In the genomic region with DNA sequence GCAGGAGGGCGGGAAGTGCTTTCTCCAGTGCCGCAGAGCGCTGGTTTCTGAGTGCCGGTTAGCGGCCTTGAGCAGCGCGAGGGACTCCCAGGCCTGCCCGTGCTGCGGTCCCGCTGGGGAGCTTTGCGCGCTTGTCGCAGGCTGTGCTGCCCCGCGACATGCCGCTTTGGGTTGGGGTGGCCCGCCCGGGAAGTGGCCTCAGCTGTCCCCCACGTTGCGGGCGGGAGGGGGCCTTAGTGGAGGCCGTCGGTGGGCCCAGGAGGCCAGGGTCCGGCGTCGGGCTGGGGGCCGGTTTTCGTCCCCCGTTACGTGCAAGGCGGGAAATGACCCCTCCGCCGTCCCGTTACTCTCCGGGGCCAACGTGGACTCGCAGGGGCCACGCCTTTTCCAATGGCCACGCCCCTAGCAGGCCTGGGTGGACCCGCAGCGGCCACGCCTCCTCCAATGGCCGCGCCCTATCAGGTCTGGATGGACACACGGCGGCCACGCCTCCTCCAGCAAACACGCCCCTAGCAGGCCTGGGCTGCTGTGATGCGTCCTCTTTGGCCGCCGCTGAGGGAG, we compare ENCODE assay signal across 1 cellular context.
TF ChIP-seq lines count a peak whose summit lies in the region.

No MANE protein-coding gene starts in this region.

TF ChIP-seq in HepG2, 621 proteins besides CTCF, POLR2A, EP300 and RAD21 (continued from another document and continues in another):
- TF ChIP-seq TCF12 (IDR thresholded peaks at IDR 0.05) (no peak), TCF12 (CRISPR knock-in tag; IDR thresholded peaks at IDR 0.05) (peak; percentile 21; the same call in 1 of the 2 replicates), DR1 (CRISPR knock-in tag; IDR thresholded peaks at IDR 0.05) (peak; percentile 70), DMAP1 (CRISPR knock-in tag; IDR thresholded peaks at IDR 0.05) (peak; percentile 13; the same call in 1 of the 2 replicates), SAP130 (CRISPR knock-in tag; IDR thresholded peaks at IDR 0.05; ENCODE audit: low read depth) (peak; percentile 73), ZNF333 (CRISPR knock-in tag; IDR thresholded peaks at IDR 0.05; ENCODE audit: borderline replicate concordance) (no peak), ISL2 (CRISPR knock-in tag; IDR thresholded peaks at IDR 0.05) (peak; percentile 34; the same call in 1 of the 2 replicates), ZNF816 (CRISPR knock-in tag; IDR thresholded peaks at IDR 0.05; ENCODE audit: borderline replicate concordance) (peak; percentile 80), ZNF746 (CRISPR knock-in tag; IDR thresholded peaks at IDR 0.05) (no peak), AHR (CRISPR knock-in tag; IDR thresholded peaks at IDR 0.05) (no peak), ZNF703 (CRISPR knock-in tag; IDR thresholded peaks at IDR 0.05; ENCODE audit: borderline replicate concordance) (no peak), KAT8 (CRISPR knock-in tag; IDR thresholded peaks at IDR 0.05) (peak; percentile 20), SETDB1 (CRISPR knock-in tag; IDR thresholded peaks at IDR 0.05; ENCODE audit: borderline replicate concordance) (0 out of 2 replicates have a peak, but pooled peaks have one; percentile 71), PAX8 (CRISPR knock-in tag; IDR thresholded peaks at IDR 0.05; ENCODE audit: borderline replicate concordance) (peak; percentile 24; the same call in 1 of the 2 replicates), ZNF44 (CRISPR knock-in tag; IDR thresholded peaks at IDR 0.05) (no peak), HNF4A (CRISPR knock-in tag; IDR thresholded peaks at IDR 0.05) (0 out of 2 replicates have a peak, but pooled peaks have one; percentile 5), MAF1 (CRISPR knock-in tag; IDR thresholded peaks at IDR 0.05; ENCODE audit: borderline replicate concordance) (0 out of 2 replicates have a peak, but pooled peaks have one; percentile 34), IKZF1 (IDR thresholded peaks at IDR 0.05) (no peak), ZNF383 (CRISPR knock-in tag; IDR thresholded peaks at IDR 0.05; ENCODE audit: borderline replicate concordance) (no peak; the same call in 1 of the 2 replicates), TOE1 (CRISPR knock-in tag; IDR thresholded peaks at IDR 0.05) (no peak)
- TF ChIP-seq, protein P1, sequence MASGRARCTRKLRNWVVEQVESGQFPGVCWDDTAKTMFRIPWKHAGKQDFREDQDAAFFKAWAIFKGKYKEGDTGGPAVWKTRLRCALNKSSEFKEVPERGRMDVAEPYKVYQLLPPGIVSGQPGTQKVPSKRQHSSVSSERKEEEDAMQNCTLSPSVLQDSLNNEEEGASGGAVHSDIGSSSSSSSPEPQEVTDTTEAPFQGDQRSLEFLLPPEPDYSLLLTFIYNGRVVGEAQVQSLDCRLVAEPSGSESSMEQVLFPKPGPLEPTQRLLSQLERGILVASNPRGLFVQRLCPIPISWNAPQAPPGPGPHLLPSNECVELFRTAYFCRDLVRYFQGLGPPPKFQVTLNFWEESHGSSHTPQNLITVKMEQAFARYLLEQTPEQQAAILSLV (CRISPR knock-in tag; IDR thresholded peaks at IDR 0.05; ENCODE audit: borderline replicate concordance): peak; percentile 51; the same call in 1 of the 2 replicates
- TF ChIP-seq, protein P2, sequence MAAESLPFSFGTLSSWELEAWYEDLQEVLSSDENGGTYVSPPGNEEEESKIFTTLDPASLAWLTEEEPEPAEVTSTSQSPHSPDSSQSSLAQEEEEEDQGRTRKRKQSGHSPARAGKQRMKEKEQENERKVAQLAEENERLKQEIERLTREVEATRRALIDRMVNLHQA (CRISPR knock-in tag; IDR thresholded peaks at IDR 0.05): no peak
- TF ChIP-seq, protein P3, sequence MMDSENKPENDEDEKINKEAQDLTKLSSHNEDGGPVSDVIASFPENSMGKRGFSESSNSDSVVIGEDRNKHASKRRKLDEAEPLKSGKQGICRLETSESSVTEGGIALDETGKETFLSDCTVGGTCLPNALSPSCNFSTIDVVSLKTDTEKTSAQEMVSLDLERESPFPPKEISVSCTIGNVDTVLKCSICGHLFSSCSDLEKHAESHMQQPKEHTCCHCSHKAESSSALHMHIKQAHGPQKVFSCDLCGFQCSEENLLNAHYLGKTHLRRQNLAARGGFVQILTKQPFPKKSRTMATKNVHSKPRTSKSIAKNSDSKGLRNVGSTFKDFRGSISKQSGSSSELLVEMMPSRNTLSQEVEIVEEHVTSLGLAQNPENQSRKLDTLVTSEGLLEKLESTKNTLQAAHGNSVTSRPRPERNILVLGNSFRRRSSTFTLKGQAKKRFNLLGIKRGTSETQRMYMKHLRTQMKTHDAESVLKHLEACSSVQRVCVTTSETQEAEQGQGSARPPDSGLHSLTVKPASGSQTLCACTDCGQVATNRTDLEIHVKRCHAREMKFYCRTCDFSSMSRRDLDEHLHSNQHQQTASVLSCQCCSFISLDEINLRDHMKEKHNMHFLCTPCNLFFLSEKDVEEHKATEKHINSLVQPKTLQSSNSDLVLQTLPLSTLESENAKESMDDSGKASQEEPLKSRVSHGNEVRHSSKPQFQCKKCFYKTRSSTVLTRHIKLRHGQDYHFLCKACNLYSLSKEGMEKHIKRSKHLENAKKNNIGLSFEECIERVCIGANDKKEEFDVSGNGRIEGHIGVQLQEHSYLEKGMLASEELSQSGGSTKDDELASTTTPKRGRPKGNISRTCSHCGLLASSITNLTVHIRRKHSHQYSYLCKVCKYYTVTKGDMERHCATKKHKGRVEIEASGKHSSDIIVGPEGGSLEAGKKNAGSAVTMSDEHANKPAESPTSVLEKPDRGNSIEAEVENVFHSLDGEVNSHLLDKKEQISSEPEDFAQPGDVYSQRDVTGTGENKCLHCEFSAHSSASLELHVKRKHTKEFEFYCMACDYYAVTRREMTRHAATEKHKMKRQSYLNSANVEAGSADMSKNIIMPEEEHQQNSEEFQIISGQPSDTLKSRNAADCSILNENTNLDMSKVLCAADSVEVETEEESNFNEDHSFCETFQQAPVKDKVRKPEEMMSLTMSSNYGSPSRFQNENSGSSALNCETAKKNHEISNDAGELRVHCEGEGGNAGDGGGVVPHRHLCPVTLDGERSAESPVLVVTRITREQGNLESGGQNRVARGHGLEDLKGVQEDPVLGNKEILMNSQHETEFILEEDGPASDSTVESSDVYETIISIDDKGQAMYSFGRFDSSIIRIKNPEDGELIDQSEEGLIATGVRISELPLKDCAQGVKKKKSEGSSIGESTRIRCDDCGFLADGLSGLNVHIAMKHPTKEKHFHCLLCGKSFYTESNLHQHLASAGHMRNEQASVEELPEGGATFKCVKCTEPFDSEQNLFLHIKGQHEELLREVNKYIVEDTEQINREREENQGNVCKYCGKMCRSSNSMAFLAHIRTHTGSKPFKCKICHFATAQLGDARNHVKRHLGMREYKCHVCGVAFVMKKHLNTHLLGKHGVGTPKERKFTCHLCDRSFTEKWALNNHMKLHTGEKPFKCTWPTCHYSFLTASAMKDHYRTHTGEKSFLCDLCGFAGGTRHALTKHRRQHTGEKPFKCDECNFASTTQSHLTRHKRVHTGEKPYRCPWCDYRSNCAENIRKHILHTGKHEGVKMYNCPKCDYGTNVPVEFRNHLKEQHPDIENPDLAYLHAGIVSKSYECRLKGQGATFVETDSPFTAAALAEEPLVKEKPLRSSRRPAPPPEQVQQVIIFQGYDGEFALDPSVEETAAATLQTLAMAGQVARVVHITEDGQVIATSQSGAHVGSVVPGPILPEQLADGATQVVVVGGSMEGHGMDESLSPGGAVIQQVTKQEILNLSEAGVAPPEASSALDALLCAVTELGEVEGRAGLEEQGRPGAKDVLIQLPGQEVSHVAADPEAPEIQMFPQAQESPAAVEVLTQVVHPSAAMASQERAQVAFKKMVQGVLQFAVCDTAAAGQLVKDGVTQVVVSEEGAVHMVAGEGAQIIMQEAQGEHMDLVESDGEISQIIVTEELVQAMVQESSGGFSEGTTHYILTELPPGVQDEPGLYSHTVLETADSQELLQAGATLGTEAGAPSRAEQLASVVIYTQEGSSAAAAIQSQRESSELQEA (CRISPR knock-in tag; IDR thresholded peaks at IDR 0.05; ENCODE audit: not compliant biosample characterization): peak; percentile 8
- TF ChIP-seq, protein P4, sequence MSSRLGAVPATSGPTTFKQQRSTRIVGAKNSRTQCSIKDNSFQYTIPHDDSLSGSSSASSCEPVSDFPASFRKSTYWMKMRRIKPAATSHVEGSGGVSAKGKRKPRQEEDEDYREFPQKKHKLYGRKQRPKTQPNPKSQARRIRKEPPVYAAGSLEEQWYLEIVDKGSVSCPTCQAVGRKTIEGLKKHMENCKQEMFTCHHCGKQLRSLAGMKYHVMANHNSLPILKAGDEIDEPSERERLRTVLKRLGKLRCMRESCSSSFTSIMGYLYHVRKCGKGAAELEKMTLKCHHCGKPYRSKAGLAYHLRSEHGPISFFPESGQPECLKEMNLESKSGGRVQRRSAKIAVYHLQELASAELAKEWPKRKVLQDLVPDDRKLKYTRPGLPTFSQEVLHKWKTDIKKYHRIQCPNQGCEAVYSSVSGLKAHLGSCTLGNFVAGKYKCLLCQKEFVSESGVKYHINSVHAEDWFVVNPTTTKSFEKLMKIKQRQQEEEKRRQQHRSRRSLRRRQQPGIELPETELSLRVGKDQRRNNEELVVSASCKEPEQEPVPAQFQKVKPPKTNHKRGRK (CRISPR knock-in tag; IDR thresholded peaks at IDR 0.05): no peak
- TF ChIP-seq, protein P5, sequence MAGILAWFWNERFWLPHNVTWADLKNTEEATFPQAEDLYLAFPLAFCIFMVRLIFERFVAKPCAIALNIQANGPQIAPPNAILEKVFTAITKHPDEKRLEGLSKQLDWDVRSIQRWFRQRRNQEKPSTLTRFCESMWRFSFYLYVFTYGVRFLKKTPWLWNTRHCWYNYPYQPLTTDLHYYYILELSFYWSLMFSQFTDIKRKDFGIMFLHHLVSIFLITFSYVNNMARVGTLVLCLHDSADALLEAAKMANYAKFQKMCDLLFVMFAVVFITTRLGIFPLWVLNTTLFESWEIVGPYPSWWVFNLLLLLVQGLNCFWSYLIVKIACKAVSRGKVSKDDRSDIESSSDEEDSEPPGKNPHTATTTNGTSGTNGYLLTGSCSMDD (CRISPR knock-in tag; IDR thresholded peaks at IDR 0.05): no peak
- TF ChIP-seq, protein P6, sequence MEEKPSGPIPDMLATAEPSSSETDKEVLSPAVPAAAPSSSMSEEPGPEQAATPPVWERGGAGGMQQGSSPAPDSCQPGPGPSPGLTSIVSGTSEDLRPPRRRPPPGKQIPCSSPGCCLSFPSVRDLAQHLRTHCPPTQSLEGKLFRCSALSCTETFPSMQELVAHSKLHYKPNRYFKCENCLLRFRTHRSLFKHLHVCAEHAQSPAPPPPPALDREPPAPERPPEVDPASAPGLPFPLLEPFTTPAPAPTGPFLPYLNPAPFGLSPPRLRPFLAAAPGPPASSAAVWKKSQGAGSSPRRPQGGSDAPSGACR (CRISPR knock-in tag; IDR thresholded peaks at IDR 0.05): no peak
- TF ChIP-seq, protein P7, sequence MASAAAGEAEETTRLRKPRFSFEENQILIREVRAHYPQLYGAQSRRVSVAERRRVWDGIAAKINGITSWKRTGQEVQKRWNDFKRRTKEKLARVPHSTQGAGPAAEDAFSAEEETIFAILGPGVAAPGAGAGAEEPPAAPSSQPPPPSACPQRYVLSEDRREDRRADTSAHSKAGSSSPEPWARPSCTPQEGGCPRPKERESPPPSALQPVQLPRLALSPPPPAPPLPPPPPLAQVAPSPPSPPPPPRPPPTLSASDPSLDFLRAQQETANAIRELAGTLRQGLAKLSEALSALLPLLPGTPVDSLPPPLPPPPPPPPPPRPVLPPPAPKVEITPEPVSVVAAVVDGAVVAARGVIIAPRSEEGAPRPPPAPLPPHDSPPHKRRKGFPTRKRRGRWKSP (CRISPR knock-in tag; IDR thresholded peaks at IDR 0.05): no peak; the same call in 1 of the 2 replicates
- TF ChIP-seq, protein P8, sequence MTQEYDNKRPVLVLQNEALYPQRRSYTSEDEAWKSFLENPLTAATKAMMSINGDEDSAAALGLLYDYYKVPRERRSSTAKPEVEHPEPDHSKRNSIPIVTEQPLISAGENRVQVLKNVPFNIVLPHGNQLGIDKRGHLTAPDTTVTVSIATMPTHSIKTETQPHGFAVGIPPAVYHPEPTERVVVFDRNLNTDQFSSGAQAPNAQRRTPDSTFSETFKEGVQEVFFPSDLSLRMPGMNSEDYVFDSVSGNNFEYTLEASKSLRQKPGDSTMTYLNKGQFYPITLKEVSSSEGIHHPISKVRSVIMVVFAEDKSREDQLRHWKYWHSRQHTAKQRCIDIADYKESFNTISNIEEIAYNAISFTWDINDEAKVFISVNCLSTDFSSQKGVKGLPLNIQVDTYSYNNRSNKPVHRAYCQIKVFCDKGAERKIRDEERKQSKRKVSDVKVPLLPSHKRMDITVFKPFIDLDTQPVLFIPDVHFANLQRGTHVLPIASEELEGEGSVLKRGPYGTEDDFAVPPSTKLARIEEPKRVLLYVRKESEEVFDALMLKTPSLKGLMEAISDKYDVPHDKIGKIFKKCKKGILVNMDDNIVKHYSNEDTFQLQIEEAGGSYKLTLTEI (CRISPR knock-in tag; conservative IDR thresholded peaks at IDR 0.05): no peak
- TF ChIP-seq, protein P9, sequence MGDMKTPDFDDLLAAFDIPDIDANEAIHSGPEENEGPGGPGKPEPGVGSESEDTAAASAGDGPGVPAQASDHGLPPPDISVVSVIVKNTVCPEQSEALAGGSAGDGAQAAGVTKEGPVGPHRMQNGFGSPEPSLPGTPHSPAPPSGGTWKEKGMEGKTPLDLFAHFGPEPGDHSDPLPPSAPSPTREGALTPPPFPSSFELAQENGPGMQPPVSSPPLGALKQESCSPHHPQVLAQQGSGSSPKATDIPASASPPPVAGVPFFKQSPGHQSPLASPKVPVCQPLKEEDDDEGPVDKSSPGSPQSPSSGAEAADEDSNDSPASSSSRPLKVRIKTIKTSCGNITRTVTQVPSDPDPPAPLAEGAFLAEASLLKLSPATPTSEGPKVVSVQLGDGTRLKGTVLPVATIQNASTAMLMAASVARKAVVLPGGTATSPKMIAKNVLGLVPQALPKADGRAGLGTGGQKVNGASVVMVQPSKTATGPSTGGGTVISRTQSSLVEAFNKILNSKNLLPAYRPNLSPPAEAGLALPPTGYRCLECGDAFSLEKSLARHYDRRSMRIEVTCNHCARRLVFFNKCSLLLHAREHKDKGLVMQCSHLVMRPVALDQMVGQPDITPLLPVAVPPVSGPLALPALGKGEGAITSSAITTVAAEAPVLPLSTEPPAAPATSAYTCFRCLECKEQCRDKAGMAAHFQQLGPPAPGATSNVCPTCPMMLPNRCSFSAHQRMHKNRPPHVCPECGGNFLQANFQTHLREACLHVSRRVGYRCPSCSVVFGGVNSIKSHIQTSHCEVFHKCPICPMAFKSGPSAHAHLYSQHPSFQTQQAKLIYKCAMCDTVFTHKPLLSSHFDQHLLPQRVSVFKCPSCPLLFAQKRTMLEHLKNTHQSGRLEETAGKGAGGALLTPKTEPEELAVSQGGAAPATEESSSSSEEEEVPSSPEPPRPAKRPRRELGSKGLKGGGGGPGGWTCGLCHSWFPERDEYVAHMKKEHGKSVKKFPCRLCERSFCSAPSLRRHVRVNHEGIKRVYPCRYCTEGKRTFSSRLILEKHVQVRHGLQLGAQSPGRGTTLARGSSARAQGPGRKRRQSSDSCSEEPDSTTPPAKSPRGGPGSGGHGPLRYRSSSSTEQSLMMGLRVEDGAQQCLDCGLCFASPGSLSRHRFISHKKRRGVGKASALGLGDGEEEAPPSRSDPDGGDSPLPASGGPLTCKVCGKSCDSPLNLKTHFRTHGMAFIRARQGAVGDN (CRISPR knock-in tag; IDR thresholded peaks at IDR 0.05): peak; percentile 83
- TF ChIP-seq, protein P10, sequence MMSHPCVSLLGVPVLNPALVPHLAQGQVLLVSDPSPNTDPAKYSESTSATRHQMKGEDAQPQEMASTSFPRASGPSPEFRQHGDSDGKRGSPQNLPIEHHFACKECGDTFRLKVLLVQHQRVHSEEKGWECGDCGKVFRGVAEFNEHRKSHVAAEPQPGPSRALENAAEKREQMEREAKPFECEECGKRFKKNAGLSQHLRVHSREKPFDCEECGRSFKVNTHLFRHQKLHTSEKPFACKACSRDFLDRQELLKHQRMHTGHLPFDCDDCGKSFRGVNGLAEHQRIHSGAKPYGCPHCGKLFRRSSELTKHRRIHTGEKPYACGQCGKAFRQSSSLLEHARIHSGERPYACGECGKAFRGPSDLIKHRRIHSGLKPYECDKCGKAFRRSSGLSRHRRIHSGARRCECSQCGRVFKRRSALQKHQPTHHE (CRISPR knock-in tag; IDR thresholded peaks at IDR 0.05; ENCODE audit: borderline replicate concordance): peak; percentile 21; the same call in 1 of the 2 replicates
